ENCODE assay signal across 8 cellular contexts in genomic region chr17:17837966-17838962, GRCh38. TPM values are rescaled to one million over a fixed set of nuclear protein-coding genes. Genes with fewer than 3 reads are reported as not detected.
A peak's percentile ranks its signal among the peaks of the same experiment; 100 is the strongest.
DNase-seq lines count a peak whose midpoint lies in the region; ATAC-seq and TF ChIP-seq lines count a peak whose summit lies in the region.

No MANE protein-coding gene starts in this region.

- WGBS in body of pancreas, 2 donors: 65 to 87% methylated on average over 6 to 11 of the region's 11 CpGs

- TF ChIP-seq CTCF in body of pancreas (IDR thresholded peaks at IDR 0.05): no peak

- H3K4me3 ChIP-seq in body of pancreas: no peak overlapping the region

- peak overlapping the region; percentile 97 to 100 (median 99) for H3K27ac ChIP-seq in body of pancreas
- peak overlapping the region; percentile 99 for H3K27ac ChIP-seq in temporal lobe (ENCODE audit: low read depth, low read length)

- ATAC-seq in body of pancreas: no peak
- no peak for ATAC-seq in GM19324 (IDR thresholded peaks at IDR 0.05; ENCODE audit: low FRiP score, unreplicated experiment)

- DNase-seq in NCI-H1417 (lab: John Stamatoyannopoulos, UW) (peak in 2 of 3 experiments; percentile 13 to 15), NCI-H1417 treated with DMSO at 0.1 percent for 48 hours (lab: John Stamatoyannopoulos, UW) (no peak), NCI-H460 (ENCODE audit: extremely low read depth, low read depth) (peak; percentile 45), body of pancreas (peak in 3 of 4 donors; percentile 67 to 87 (median 70)), kidney tubule cell (ENCODE audit: low spot score) (peak; percentile 52), NCI-H1694 treated with DMSO at 0.1 percent for 48 hours (lab: John Stamatoyannopoulos, UW) (no peak)

- H3K9me3 ChIP-seq in body of pancreas: no peaks in the 10 kb centered on the region

- intact Hi-C loops in body of pancreas (cut with DNase I): no loop called here

- H3K36me3 ChIP-seq in body of pancreas (replicated peaks in 1 of 2; ENCODE audit: insufficient read depth in 1 of 2, low read depth in 2 of 2): no peaks in the 10 kb centered on the region

- peaks cover 89% of the 10 kb centered on the region for H3K4me1 ChIP-seq in body of pancreas

- peak in 1 of 3 donors; percentile 19 for TF ChIP-seq POLR2A in body of pancreas (IDR thresholded peaks at IDR 0.05)

- no peaks in the 10 kb centered on the region for H3K27me3 ChIP-seq in body of pancreas

RNA-seq across cellular contexts. Expression of gene SREBF1, which starts 1.5 kb away (rescaled TPM):
- total RNA-seq in NCI-H460 (2014; rRNA removed; shearing (Covaris generic)): 72.5 and 74.8 TPM in 2 replicates
- 528 and 537 TPM in 2 replicates for polyA plus RNA-seq in NCI-H460 (2014; cell fraction: nucleus; rRNA removed)
- total RNA-seq in body of pancreas: 10 to 100 TPM; 22.3 to 88.0 TPM
- 13.3 TPM for total RNA-seq in temporal lobe

Comparison
In these comparisons a context has a peak if more than half of its experiments do, and no peak if none do; other contexts are left out.
1. DNase-seq: peak in NCI-H1417 (2 of 3), NCI-H460 (single experiment), body of pancreas (3 of 4) and kidney tubule cell (single experiment); none in NCI-H1417 treated with DMSO at 0.1 percent for 48 hours (single experiment) and NCI-H1694 treated with DMSO at 0.1 percent for 48 hours (single experiment).